ENCODE assay signal across 9 cellular contexts in genomic region chr11:1760351-1761109, GRCh38. TPM values are rescaled to one million over a fixed set of nuclear protein-coding genes. Genes with fewer than 3 reads are reported as not detected.
DNase-seq lines count a peak whose midpoint lies in the region; ATAC-seq and TF ChIP-seq lines count a peak whose summit lies in the region.
"Had no signal": no experiment of that assay in that cellular context is flagged by ENCODE, and none has a peak within 500 bp of the region (broad histone marks: within the 10 kb centered on the region; RNA-seq: fewer than 3 reads in every experiment).

No MANE protein-coding gene starts in this region.

- peaks cover 41% of the 10 kb centered on the region for H3K4me1 ChIP-seq in osteoblast (ENCODE audit: insufficient read depth, low read length)

- H3K4me1 Mint-ChIP-seq in glutamatergic neuron (ENCODE audit: low read depth, unreplicated experiment), result no peaks in the 10 kb centered on the region

- TF ChIP-seq CTCF in BJ (IDR thresholded peaks at IDR 0.05; ENCODE audit: insufficient read depth, low read depth, low read length) (no peak), glutamatergic neuron (IDR thresholded peaks at IDR 0.05; ENCODE audit: partially characterized antibody, unreplicated experiment) (no peak), osteoblast (IDR thresholded peaks at IDR 0.05; ENCODE audit: extremely low read depth, low read depth, low read length) (no peak)

- CTCF ChIA-PET in BJ (lab: Yijun Ruan, JAX), result interaction anchor here (0.9 kb wide), 1 partner anchor 122 kb away, joined by 3 read pairs; no protein-coding TSS in a partner anchor

- no peak overlapping the region for H3K4me3 Mint-ChIP-seq in glutamatergic neuron (ENCODE audit: unreplicated experiment)

- no peak for ATAC-seq in GM21367 (IDR thresholded peaks at IDR 0.05; ENCODE audit: unreplicated experiment)

- H3K4me2 ChIP-seq in osteoblast (ENCODE audit: insufficient read depth, low read length), result peak overlapping the region; percentile 53

- H3K27ac ChIP-seq in osteoblast (ENCODE audit: low read depth, low read length), result peak overlapping the region; percentile 92
- H3K27ac ChIP-seq: SK-N-MC had no signal

- POLR2A ChIA-PET in BJ (lab: Charles Lee), result no interaction called here

- DNase-seq in BJ (ENCODE audit: low read depth) (peak; percentile 4), T1000 (lab: John Stamatoyannopoulos, UW) (peak; percentile 16), glutamatergic neuron (peak; percentile 13), osteoblast (ENCODE audit: insufficient read length, low spot score, missing footprints) (peak; percentile 99), amniotic stem cell (lab: John Stamatoyannopoulos, UW) (no peak), NCI-H2171 treated with DMSO at 0.1 percent for 48 hours (lab: John Stamatoyannopoulos, UW) (no peak)
- no peak for DNase-seq in activated CD4-positive, alpha-beta T cell treated with anti-CD3 and anti-CD28 coated beads, Interleukin-2, amount 50 U/mL, for 4 hours

- H3K4me3 ChIP-seq in BJ (ENCODE audit: low read depth, low read length), result no peak overlapping the region
- peak overlapping the region; percentile 43 for H3K4me3 ChIP-seq in osteoblast (ENCODE audit: insufficient read depth, low read length)
- H3K4me3 ChIP-seq: SK-N-MC had no signal

- H3K36me3 Mint-ChIP-seq in glutamatergic neuron (ENCODE audit: unreplicated experiment), result no peaks in the 10 kb centered on the region

- H3K36me3 ChIP-seq in BJ (ENCODE audit: control insufficient read depth, insufficient read depth, low read length) (peaks cover 18% of the 10 kb centered on the region), osteoblast (ENCODE audit: insufficient read depth, low read length) (peaks cover 39% of the 10 kb centered on the region)

- H2AFZ ChIP-seq in osteoblast (ENCODE audit: low read length), result no peak overlapping the region

- peaks cover 64% of the 10 kb centered on the region for H3K79me2 ChIP-seq in osteoblast (ENCODE audit: insufficient read depth, low read length)

- no peaks in the 10 kb centered on the region for H3K9me3 ChIP-seq in osteoblast (ENCODE audit: low read depth, low read length)

- peaks cover 5% of the 10 kb centered on the region for H3K9me3 Mint-ChIP-seq in glutamatergic neuron (ENCODE audit: unreplicated experiment)

- H3K27me3 Mint-ChIP-seq in glutamatergic neuron (ENCODE audit: unreplicated experiment), result peaks cover 6% of the 10 kb centered on the region

- H3K27ac Mint-ChIP-seq in glutamatergic neuron (ENCODE audit: unreplicated experiment), result no peak overlapping the region

- H3K27me3 ChIP-seq in BJ (ENCODE audit: control insufficient read depth, insufficient read depth, low read length), result no peaks in the 10 kb centered on the region
- H3K27me3 ChIP-seq in osteoblast (ENCODE audit: insufficient read depth, low read length), result no peaks in the 10 kb centered on the region

- peaks cover 38% of the 10 kb centered on the region for H4K20me1 ChIP-seq in osteoblast (ENCODE audit: insufficient read depth, low read length)

RNA-seq across cellular contexts. Expression of gene CTSD, which starts 3.2 kb away (rescaled TPM):
- polyA plus RNA-seq in BJ (2011; rRNA removed), result 89.9 and 206 TPM in 2 replicates
- 130 and 157 TPM in 2 replicates for polyA minus RNA-seq in BJ (2011; rRNA and poly(A)+ RNA removed)
- 159 TPM for total RNA-seq in glutamatergic neuron (ENCODE audit: unreplicated experiment)
- total RNA-seq in osteoblast, result 491 and 519 TPM in 2 replicates

RNA-seq across cellular contexts. Expression of gene IFITM10, which starts 10.1 kb away (rescaled TPM):
- 0.06 and 0.22 TPM in 2 replicates for polyA plus RNA-seq in BJ (2011; rRNA removed)
- polyA minus RNA-seq in BJ (2011; rRNA and poly(A)+ RNA removed), result 0.21 TPM in 1 of 2 replicates, not detected in the other
- total RNA-seq in glutamatergic neuron (ENCODE audit: unreplicated experiment) (5.4 TPM), osteoblast (15.0 and 18.1 TPM in 2 replicates)

Comparison
In these comparisons a context has a peak if more than half of its experiments do, and no peak if none do; other contexts are left out.
1. DNase-seq: peak in BJ (single experiment), T1000 (single experiment), glutamatergic neuron (single experiment) and osteoblast (single experiment); none in amniotic stem cell (single experiment), activated CD4-positive, alpha-beta T cell treated with anti-CD3 and anti-CD28 coated beads, Interleukin-2, amount 50 U/mL, for 4 hours (0 of 2) and NCI-H2171 treated with DMSO at 0.1 percent for 48 hours (single experiment).